ENCODE assay signal across 20 cellular contexts in genomic region chr6:118554698-118555097, GRCh38. TPM values are rescaled to one million over a fixed set of nuclear protein-coding genes. Genes with fewer than 3 reads are reported as not detected.
"Had no signal": no experiment of that assay in that cellular context is flagged by ENCODE, and none has a peak within 500 bp of the region (broad histone marks: within the 10 kb centered on the region; RNA-seq: fewer than 3 reads in every experiment).

No MANE protein-coding gene starts in this region.

- H3K4me3 Mint-ChIP-seq: activated CD4-positive, alpha-beta T cell treated with anti-CD3 and anti-CD28 coated beads, Interleukin-2, amount 10 ng/mL, durations not matched to agents 7 days and 5 days; activated naive CD4-positive, alpha-beta T cell treated with anti-CD3 and anti-CD28 coated beads, Interleukin-2, amount 50 U/mL, for 24 hours had no signal

- FAIRE-seq: bronchial epithelial cell, keratinocyte had no signal

- H3K4me3 ChIP-seq: transverse colon, uterus had no signal

- DNase-seq: activated CD4-positive, alpha-beta T cell treated with anti-CD3 and anti-CD28 coated beads, Interleukin-2, amount 10 ng/mL, durations not matched to agents 7 days and 5 days; activated CD8-positive, alpha-beta memory T cell treated with anti-CD3 and anti-CD28 coated beads, Interleukin-2, amount 50 U/mL, for 48 hours; activated gamma-delta T cell; foreskin fibroblast; glutamatergic neuron; mammary epithelial cell; midbrain; occipital lobe; stimulated activated naive CD4-positive, alpha-beta T cell; transverse colon; uterus had no signal

- H3K27ac Mint-ChIP-seq: activated CD4-positive, alpha-beta T cell treated with anti-CD3 and anti-CD28 coated beads, Interleukin-2, amount 10 ng/mL, durations not matched to agents 7 days and 5 days; activated naive CD4-positive, alpha-beta T cell treated with anti-CD3 and anti-CD28 coated beads, Interleukin-2, amount 50 U/mL, for 24 hours had no signal

- ATAC-seq: activated CD4-positive, CD25-positive, alpha-beta regulatory T cell treated with anti-CD3 and anti-CD28 coated beads, Interleukin-2, amount 50 U/mL, for 24 hours; left lobe of liver; sciatic nerve had no signal

- H3K27me3 ChIP-seq: transverse colon, uterus had no signal

- H3K27me3 Mint-ChIP-seq: activated CD4-positive, alpha-beta T cell treated with anti-CD3 and anti-CD28 coated beads, Interleukin-2, amount 10 ng/mL, durations not matched to agents 7 days and 5 days; activated naive CD4-positive, alpha-beta T cell treated with anti-CD3 and anti-CD28 coated beads, Interleukin-2, amount 50 U/mL, for 24 hours had no signal

- H3K36me3 ChIP-seq: transverse colon, uterus had no signal

- H3K9me3 ChIP-seq: transverse colon, uterus had no signal

- H3K9me3 Mint-ChIP-seq: activated CD4-positive, alpha-beta T cell treated with anti-CD3 and anti-CD28 coated beads, Interleukin-2, amount 10 ng/mL, durations not matched to agents 7 days and 5 days; activated naive CD4-positive, alpha-beta T cell treated with anti-CD3 and anti-CD28 coated beads, Interleukin-2, amount 50 U/mL, for 24 hours had no signal

RNA-seq across cellular contexts. Expression of gene PLN, which starts 6.6 kb away (rescaled TPM):
- total RNA-seq: activated CD4-positive, alpha-beta T cell treated with anti-CD3 and anti-CD28 coated beads, Interleukin-2, amount 10 ng/mL, durations not matched to agents 7 days and 5 days; bronchial epithelial cell; dermis microvascular lymphatic vessel endothelial cell; mammary epithelial cell; T-helper 1 cell treated with Interleukin-12 subunit alpha and Interleukin-12 subunit beta and Interleukin-4 antibody, amounts not matched to agents 30 ng/mL and 1 ng/mL, for 36 hours had no signal
- polyA plus RNA-seq: keratinocyte, mammary epithelial cell, neural cell had no signal
